8 cellular contexts compared by ENCODE assay signal in genomic region chrX:120310861-120311631, GRCh38. TPM values are rescaled to one million over a fixed set of nuclear protein-coding genes. Genes with fewer than 3 reads are reported as not detected.
DNase-seq lines count a peak whose midpoint lies in the region; ATAC-seq, FAIRE-seq and TF ChIP-seq lines count a peak whose summit lies in the region.

TMEM255A (minus strand) TSS chrX:120311461; CDS start chrX:120311309, 152 bp downstream.

- H3K9me3 Mint-ChIP-seq in T-helper 2 cell treated with Interferon-gamma antibody and Interleukin-4, amounts not matched to agents 5 μg/mL and 100 μg/mL, for 36 hours = no peaks in the 10 kb centered on the region

- peak within 1 kb of the TSS; percentile 82 for H3K4me3 Mint-ChIP-seq in T-helper 2 cell treated with Interferon-gamma antibody and Interleukin-4, amounts not matched to agents 5 μg/mL and 100 μg/mL, for 36 hours

- no peak for ATAC-seq in HG03045 (IDR thresholded peaks at IDR 0.05; ENCODE audit: unreplicated experiment)
- ATAC-seq in HG03025 (IDR thresholded peaks at IDR 0.05; ENCODE audit: low FRiP score, unreplicated experiment) = no peak

- peak within 1 kb of the TSS; percentile 66 for H3K4me2 ChIP-seq in parathyroid adenoma (ENCODE audit: low read length)

- H3K4me1 Mint-ChIP-seq in T-helper 2 cell treated with Interferon-gamma antibody and Interleukin-4, amounts not matched to agents 5 μg/mL and 100 μg/mL, for 36 hours (ENCODE audit: low read depth) = peaks cover 20% of the 10 kb centered on the region

- H3K36me3 ChIP-seq in A673 (ENCODE audit: insufficient read depth, low read length, poor library complexity, severe bottlenecking) (no peaks in the 10 kb centered on the region), parathyroid adenoma (ENCODE audit: control insufficient read depth, insufficient read depth, low read length) (no peaks in the 10 kb centered on the region)

- no peaks in the 10 kb centered on the region for H3K36me3 Mint-ChIP-seq in T-helper 2 cell treated with Interferon-gamma antibody and Interleukin-4, amounts not matched to agents 5 μg/mL and 100 μg/mL, for 36 hours (ENCODE audit: low read depth)

- peak; percentile 5 for FAIRE-seq in GM18507 (lab: Jason Lieb, UNC)

- H3K9ac ChIP-seq in parathyroid adenoma = no peak within 1 kb of the TSS

- intact Hi-C loops in A673 (cut with micrococcal nuclease; ENCODE audit: unreplicated experiment) = no loop called here

- peaks cover 5% of the 10 kb centered on the region for H3K4me1 ChIP-seq in A673 (ENCODE audit: insufficient read depth, low read length, poor library complexity, severe bottlenecking)
- peaks cover 7% of the 10 kb centered on the region for H3K4me1 ChIP-seq in parathyroid adenoma

- peak within 1 kb of the TSS; percentile 39 for H3K4me3 ChIP-seq in A673 (ENCODE audit: low read depth, low read length, poor library complexity, severe bottlenecking)
- peak within 1 kb of the TSS; percentile 42 for H3K4me3 ChIP-seq in parathyroid adenoma (ENCODE audit: low read depth, low read length)

- POLR2A ChIA-PET in A673 (lab: Charles Lee; ENCODE audit: low non-redundant PET) = no interaction called here

- DNase-seq in A673 (ENCODE audit: low spot score) (peak; percentile 26), GM18507 (ENCODE audit: extremely low spot score, insufficient read length, low read depth) (no peak), globus pallidus (ENCODE audit: low spot score) (peak; percentile 57), NOMO-1 treated with dmso at 0.1 percent for 144 hours (lab: John Stamatoyannopoulos, UW; ENCODE audit: unreplicated experiment) (no peak)
- no peak for DNase-seq in T-helper 2 cell treated with Interferon-gamma antibody and Interleukin-4, amounts not matched to agents 5 μg/mL and 100 μg/mL, for 36 hours (ENCODE audit: low spot score)

- H2AFZ ChIP-seq in parathyroid adenoma = peak within 1 kb of the TSS; percentile 58

- no peak within 1 kb of the TSS for H3K27ac Mint-ChIP-seq in T-helper 2 cell treated with Interferon-gamma antibody and Interleukin-4, amounts not matched to agents 5 μg/mL and 100 μg/mL, for 36 hours

- H3K27me3 ChIP-seq in A673 (replicated peaks; ENCODE audit: insufficient read depth, low read depth, low read length, poor library complexity) (no peaks in the 10 kb centered on the region), parathyroid adenoma (ENCODE audit: control insufficient read depth, insufficient read depth, low read length) (no peaks in the 10 kb centered on the region)

- BruUV-seq in A673 (replicated peaks; lab: Mats Ljungman, UMichigan) = no TSS peak

- H3K9me3 ChIP-seq in A673 (ENCODE audit: low read depth, low read length, poor library complexity, severe bottlenecking) (no peaks in the 10 kb centered on the region), parathyroid adenoma (ENCODE audit: control insufficient read depth, low read length) (no peaks in the 10 kb centered on the region)

- CTCF ChIA-PET in A673 (lab: Charles Lee) = interaction anchor here (0.5 kb wide), 1 partner anchor 12 kb away, joined by 3 read pairs; no protein-coding TSS in a partner anchor

- H3K27me3 Mint-ChIP-seq in T-helper 2 cell treated with Interferon-gamma antibody and Interleukin-4, amounts not matched to agents 5 μg/mL and 100 μg/mL, for 36 hours (ENCODE audit: low read depth) = peaks cover 73% of the 10 kb centered on the region

- no peaks in the 10 kb centered on the region for H3K79me2 ChIP-seq in parathyroid adenoma

- TF ChIP-seq CTCF in A673 (conservative IDR thresholded peaks at IDR 0.05; ENCODE audit: low read depth, low read length) (no peak), parathyroid adenoma (IDR thresholded peaks at IDR 0.05) (no peak)

- H3K27ac ChIP-seq in A673 (ENCODE audit: low read depth, low read length, poor library complexity, severe bottlenecking) (no peak within 1 kb of the TSS), parathyroid adenoma (no peak within 1 kb of the TSS)

RNA-seq across cellular contexts. Expression of gene TMEM255A, which starts in this region (rescaled TPM):
- total RNA-seq in A673 (2021) = 0.56 and 0.79 TPM in 2 replicates

Comparison
In these comparisons a context has a peak if more than half of its experiments do, and no peak if none do; other contexts are left out.
1. Peak in DNase-seq and H3K4me3 ChIP-seq in A673; RNA of the gene not detected or under 1 TPM.